8 cellular contexts compared by ENCODE assay signal in the genomic region with DNA sequence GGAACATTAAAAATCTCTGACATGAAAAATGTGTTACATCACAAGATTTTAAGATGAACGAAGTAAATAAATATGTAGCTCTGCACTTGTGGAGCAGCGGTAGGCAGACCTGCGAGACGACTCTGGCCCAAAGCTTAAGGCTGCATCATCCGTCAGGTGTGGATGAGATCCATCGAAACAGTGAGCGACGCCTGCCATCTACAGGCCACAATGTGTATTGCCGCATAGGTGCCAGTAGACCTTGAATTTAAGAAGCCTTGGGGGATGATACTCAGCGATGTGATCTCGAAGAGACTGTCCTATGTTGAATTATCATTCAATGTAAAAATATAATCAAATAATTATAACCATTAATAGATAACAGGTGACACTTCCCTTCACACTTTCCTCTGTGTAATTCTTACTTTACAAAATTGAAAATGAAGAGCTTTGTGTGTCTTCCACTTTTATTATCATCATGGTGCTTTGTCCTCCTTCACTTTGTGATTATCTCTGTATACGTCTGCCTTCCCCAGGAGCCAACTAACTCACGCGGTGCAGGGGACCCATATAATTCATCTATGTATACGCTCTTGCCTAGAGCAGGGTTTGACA.
A peak's percentile ranks its signal among the peaks of the same experiment; 100 is the strongest.
DNase-seq lines count a peak whose midpoint lies in the region; TF ChIP-seq lines count a peak whose summit lies in the region.

No MANE protein-coding gene starts in this region.

- H3K9me3 ChIP-seq in HAP-1: no peaks in the 10 kb centered on the region

- no peaks in the 10 kb centered on the region for H3K36me3 ChIP-seq in HAP-1 (replicated peaks)

- in situ Hi-C loops in HAP-1 (cut with MboI; ENCODE audit: low sequenced_read_pairs): no loop called here

- DNase-seq in GM12865 (ENCODE audit: low read depth) (peak; percentile 82), HAP-1 (ENCODE audit: low spot score in 2 of 2) (peak; percentile 31 to 84), LoVo (ENCODE audit: low spot score) (peak; percentile 69), SHP77 (lab: John Stamatoyannopoulos, UW) (peak; percentile 5 to 31), glomerular visceral epithelial cell (ENCODE audit: extremely low spot score) (peak; percentile 41), posterior cingulate gyrus (peak; percentile 59 to 96 (median 82)), ureter (ENCODE audit: low spot score) (peak; percentile 79)
- peak; percentile 38 to 48 (median 42) for DNase-seq in activated naive CD4-positive, alpha-beta T cell (lab: John Stamatoyannopoulos, UW)

- TF ChIP-seq CTCF in GM12865 (IDR thresholded peaks at IDR 0.05; ENCODE audit: insufficient read depth, low read depth, low read length, missing control alignments): peak; percentile 88

- no peaks in the 10 kb centered on the region for H3K4me1 ChIP-seq in HAP-1

- intact Hi-C loops in posterior cingulate gyrus (cut with DNase I): loop anchor here (5.0 to 10.0 kb wide), 3 partner anchors 591 to 866 kb away; no protein-coding TSS in a partner anchor

- H3K27me3 ChIP-seq in HAP-1 (ENCODE audit: low read depth): no peaks in the 10 kb centered on the region

- no peak overlapping the region for H3K4me3 ChIP-seq in GM12865 (ENCODE audit: low read depth, low read length)
- no peak overlapping the region for H3K4me3 ChIP-seq in HAP-1

Comparison
In these comparisons a context has a peak if more than half of its experiments do, and no peak if none do; other contexts are left out.
1. DNase-seq: peak in every context shown above with its lines; median percentile 82 in GM12865; 82 in posterior cingulate gyrus; 79 in ureter; 69 in LoVo; 58 in HAP-1; 42 in activated naive CD4-positive, alpha-beta T cell; 41 in glomerular visceral epithelial cell; 18 in SHP77.